8 cellular contexts compared by ENCODE assay signal in genomic region chr11:130916238-130916855, GRCh38. TPM values are rescaled to one million over a fixed set of nuclear protein-coding genes. Genes with fewer than 3 reads are reported as not detected.
A peak's percentile ranks its signal among the peaks of the same experiment; 100 is the strongest.
DNase-seq lines count a peak whose midpoint lies in the region; ATAC-seq, FAIRE-seq and TF ChIP-seq lines count a peak whose summit lies in the region.

A gene with protein sequence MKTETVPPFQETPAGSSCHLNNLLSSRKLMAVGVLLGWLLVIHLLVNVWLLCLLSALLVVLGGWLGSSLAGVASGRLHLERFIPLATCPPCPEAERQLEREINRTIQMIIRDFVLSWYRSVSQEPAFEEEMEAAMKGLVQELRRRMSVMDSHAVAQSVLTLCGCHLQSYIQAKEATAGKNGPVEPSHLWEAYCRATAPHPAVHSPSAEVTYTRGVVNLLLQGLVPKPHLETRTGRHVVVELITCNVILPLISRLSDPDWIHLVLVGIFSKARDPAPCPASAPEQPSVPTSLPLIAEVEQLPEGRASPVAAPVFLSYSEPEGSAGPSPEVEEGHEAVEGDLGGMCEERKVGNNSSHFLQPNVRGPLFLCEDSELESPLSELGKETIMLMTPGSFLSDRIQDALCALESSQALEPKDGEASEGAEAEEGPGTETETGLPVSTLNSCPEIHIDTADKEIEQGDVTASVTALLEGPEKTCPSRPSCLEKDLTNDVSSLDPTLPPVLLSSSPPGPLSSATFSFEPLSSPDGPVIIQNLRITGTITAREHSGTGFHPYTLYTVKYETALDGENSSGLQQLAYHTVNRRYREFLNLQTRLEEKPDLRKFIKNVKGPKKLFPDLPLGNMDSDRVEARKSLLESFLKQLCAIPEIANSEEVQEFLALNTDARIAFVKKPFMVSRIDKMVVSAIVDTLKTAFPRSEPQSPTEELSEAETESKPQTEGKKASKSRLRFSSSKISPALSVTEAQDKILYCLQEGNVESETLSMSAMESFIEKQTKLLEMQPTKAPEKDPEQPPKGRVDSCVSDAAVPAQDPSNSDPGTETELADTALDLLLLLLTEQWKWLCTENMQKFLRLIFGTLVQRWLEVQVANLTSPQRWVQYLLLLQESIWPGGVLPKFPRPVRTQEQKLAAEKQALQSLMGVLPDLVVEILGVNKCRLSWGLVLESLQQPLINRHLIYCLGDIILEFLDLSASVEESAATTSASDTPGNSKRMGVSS (minus strand): TSS chr11:130916479. CDS start chr11:130915939, 540 bp downstream.

- H3K4me1 ChIP-seq in pancreas (peaks cover 4 to 21% (median 6%) of the 10 kb centered on the region in 3 donors), thyroid gland (peaks cover 8 to 11% of the 10 kb centered on the region in 2 donors)

- no peak within 1 kb of the TSS for H3K27ac ChIP-seq in SU-DHL-6 (ENCODE audit: low read depth, low read length)
- H3K27ac ChIP-seq in pancreas: peak within 1 kb of the TSS; percentile 34 to 68 (median 56)
- peak within 1 kb of the TSS; percentile 35 to 77 (median 42) for H3K27ac ChIP-seq in thyroid gland

- no peaks in the 10 kb centered on the region for H3K9me2 ChIP-seq in SU-DHL-6 (replicated peaks; ENCODE audit: insufficient read depth, low read length)

- H3K27me3 ChIP-seq in SU-DHL-6 (ENCODE audit: low read length) (no peaks in the 10 kb centered on the region), pancreas (no peaks in the 10 kb centered on the region), thyroid gland (no peaks in the 10 kb centered on the region)

- H4K20me1 ChIP-seq in SU-DHL-6 (ENCODE audit: low read depth, low read length): no peaks in the 10 kb centered on the region

- intact Hi-C loops in Right ventricle myocardium inferior (cut with DNase I) (loop anchor here (10.0 kb wide), 1 partner anchor 602 kb away; the partner anchor contains the start of gene ZBTB44), pancreas (cut with DNase I) (no loop called here), thyroid gland (cut with DNase I) (no loop called here)

- H3K79me2 ChIP-seq in SU-DHL-6 (ENCODE audit: insufficient read depth, low read length): peaks cover 10% of the 10 kb centered on the region; the same call in 1 of the 2 replicates

- H3K27me3 Mint-ChIP-seq in activated naive CD8-positive, alpha-beta T cell treated with anti-CD3 and anti-CD28 coated beads, Interleukin-2, amount 10 ng/mL, durations not matched to agents 7 days and 5 days: peaks cover 2% of the 10 kb centered on the region

- no peaks in the 10 kb centered on the region for H3K36me3 ChIP-seq in SU-DHL-6 (ENCODE audit: low read length)
- H3K36me3 ChIP-seq in pancreas: peaks cover 0 to 5% (median 0%) of the 10 kb centered on the region in 3 donors
- peaks cover 7 to 10% of the 10 kb centered on the region in 2 donors for H3K36me3 ChIP-seq in thyroid gland

- H3K9me3 Mint-ChIP-seq in activated naive CD8-positive, alpha-beta T cell treated with anti-CD3 and anti-CD28 coated beads, Interleukin-2, amount 10 ng/mL, durations not matched to agents 7 days and 5 days: no peaks in the 10 kb centered on the region

- POLR2A ChIA-PET in activated naive CD8-positive, alpha-beta T cell treated with anti-CD3 and anti-CD28 coated beads, Interleukin-2, amount 10 ng/mL, durations not matched to agents 7 days and 5 days (lab: Charles Lee): interaction anchor here (0.8 to 1.7 kb wide), 6 partner anchors 11 to 914 kb away, joined by 3 to 8 read pairs (median 4); partner anchors contain the start of gene PRDM10

- H3K4me3 Mint-ChIP-seq in activated naive CD8-positive, alpha-beta T cell treated with anti-CD3 and anti-CD28 coated beads, Interleukin-2, amount 10 ng/mL, durations not matched to agents 7 days and 5 days: peak within 1 kb of the TSS; percentile 80

- peaks cover 14% of the 10 kb centered on the region for H3K4me1 Mint-ChIP-seq in activated naive CD8-positive, alpha-beta T cell treated with anti-CD3 and anti-CD28 coated beads, Interleukin-2, amount 10 ng/mL, durations not matched to agents 7 days and 5 days

- FAIRE-seq in pancreas (lab: Jason Lieb, UNC): no peak

- 1% methylated on average over 72 of the region's 72 CpGs for whole genome bisulfite sequencing in pancreas, 2 donors
- 0 to 2% methylated on average over 12 to 13 of the region's 72 CpGs for WGBS in thyroid gland, 2 donors

- peak within 1 kb of the TSS; percentile 97 for H2AFZ ChIP-seq in SU-DHL-6 (ENCODE audit: low read depth, low read length, severe bottlenecking)

- H3K36me3 Mint-ChIP-seq in activated naive CD8-positive, alpha-beta T cell treated with anti-CD3 and anti-CD28 coated beads, Interleukin-2, amount 10 ng/mL, durations not matched to agents 7 days and 5 days: peaks cover 28% of the 10 kb centered on the region

- peak within 1 kb of the TSS; percentile 79 for H3K27ac Mint-ChIP-seq in activated naive CD8-positive, alpha-beta T cell treated with anti-CD3 and anti-CD28 coated beads, Interleukin-2, amount 10 ng/mL, durations not matched to agents 7 days and 5 days

- H3K9me3 ChIP-seq in SU-DHL-6 (ENCODE audit: insufficient read depth, low read length) (no peaks in the 10 kb centered on the region), pancreas (no peaks in the 10 kb centered on the region), thyroid gland (no peaks in the 10 kb centered on the region)

- H3K4me3 ChIP-seq in GM12865 (ENCODE audit: low read depth, low read length) (peak within 1 kb of the TSS; percentile 98), NB4 (ENCODE audit: low read depth, low read length) (peak within 1 kb of the TSS; percentile 91), SU-DHL-6 (ENCODE audit: insufficient read depth, low read length, poor library complexity, severe bottlenecking) (peak within 1 kb of the TSS; percentile 69), pancreas (peak within 1 kb of the TSS; percentile 77 to 97 (median 91)), thyroid gland (replicated peaks in 1 of 3) (peak within 1 kb of the TSS; percentile 67 to 83 (median 72))

- TF ChIP-seq POLR2A in NB4 (IDR thresholded peaks at IDR 0.05; ENCODE audit: extremely low read depth, insufficient read length) (peak; percentile 73), thyroid gland (IDR thresholded peaks at IDR 0.05) (peak; percentile 62 to 90)

- H3F3A ChIP-seq in SU-DHL-6 (ENCODE audit: insufficient read depth): no peaks in the 10 kb centered on the region

- H3K9ac ChIP-seq in SU-DHL-6 (ENCODE audit: low read length): peak within 1 kb of the TSS; percentile 81

- ATAC-seq in HG02571 (IDR thresholded peaks at IDR 0.05; ENCODE audit: unreplicated experiment) (peak; percentile 98), Right ventricle myocardium inferior (peak; percentile 100), pancreas (peak; percentile 99 to 100 (median 99))
- ATAC-seq in activated naive CD8-positive, alpha-beta T cell treated with anti-CD3 and anti-CD28 coated beads, Interleukin-2, amount 10 ng/mL, durations not matched to agents 7 days and 5 days (ENCODE audit: low read depth): peak; percentile 99

- peak within 1 kb of the TSS; percentile 70 for H3K4me2 ChIP-seq in SU-DHL-6 (ENCODE audit: low read depth, low read length, poor library complexity, severe bottlenecking)

- TF ChIP-seq CTCF in GM12865 (IDR thresholded peaks at IDR 0.05; ENCODE audit: insufficient read depth, low read depth, low read length, missing control alignments): peak; percentile 94
- TF ChIP-seq CTCF in NB4 (IDR thresholded peaks at IDR 0.05; ENCODE audit: low read depth, low read length): peak; percentile 88
- TF ChIP-seq CTCF in SU-DHL-6 (IDR thresholded peaks at IDR 0.05; ENCODE audit: insufficient read depth, low read length, poor library complexity, severe bottlenecking): peak; percentile 41
- peak; percentile 92 to 99 (median 96) for TF ChIP-seq CTCF in pancreas (IDR thresholded peaks at IDR 0.05)
- TF ChIP-seq CTCF in thyroid gland (IDR thresholded peaks at IDR 0.05): peak; percentile 45 to 99 (median 91)

- DNase-seq in GM12865 (ENCODE audit: low read depth) (peak; percentile 94), NB4 (ENCODE audit: low read depth) (peak; percentile 93), Right ventricle myocardium inferior (ENCODE audit: missing footprints) (peak; percentile 96), pancreas (peak; percentile 87 to 99 (median 94)), thyroid gland (peak; percentile 89 to 91)
- DNase-seq in activated naive CD8-positive, alpha-beta T cell treated with anti-CD3 and anti-CD28 coated beads, Interleukin-2, amount 10 ng/mL, durations not matched to agents 7 days and 5 days: peak; percentile 96

RNA-seq across cellular contexts. Expression of the gene that starts here (rescaled TPM):
- 10 to 100 TPM; 47.7 to 49.4 TPM for total RNA-seq in activated naive CD8-positive, alpha-beta T cell treated with anti-CD3 and anti-CD28 coated beads, Interleukin-2, amount 10 ng/mL, durations not matched to agents 7 days and 5 days
- total RNA-seq in Right ventricle myocardium inferior (54.9 TPM), pancreas (10 to 100 TPM; 20.8 to 37.2 (median 24.5) TPM), thyroid gland (100 to 1,000 TPM in 3 of 4 donors, 10 to 100 TPM in 1; 82.1 to 146 (median 127) TPM)
- polyA plus RNA-seq in pancreas: 10 to 100 TPM; 11.7 to 21.3 TPM

Comparison
In these comparisons a context has a peak if more than half of its experiments do, and no peak if none do; other contexts are left out.
1. CTCF ChIP-seq: peak in every context shown above with its lines; median percentile 96 in pancreas; 94 in GM12865; 91 in thyroid gland; 88 in NB4; 41 in SU-DHL-6.